In the genomic region with DNA sequence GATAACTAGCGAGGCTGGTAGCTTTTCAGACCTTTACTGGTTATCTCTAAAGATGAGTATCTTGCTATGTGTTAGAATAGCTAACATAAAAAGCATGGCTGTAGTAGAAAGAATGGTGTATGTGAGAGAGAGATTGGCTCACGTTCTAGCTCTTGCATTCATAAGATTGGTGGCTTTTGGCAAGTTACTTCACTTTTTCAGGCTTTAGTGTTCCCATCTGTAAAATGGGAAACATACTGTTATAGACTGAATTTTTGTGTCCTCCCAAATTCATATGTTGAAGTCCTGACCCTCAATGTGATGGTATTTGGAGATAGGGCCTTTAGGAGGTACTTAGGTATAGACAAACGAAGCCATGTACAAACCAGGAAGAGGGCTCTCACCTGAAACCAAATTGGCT, we compare ENCODE assay signal across 27 cellular contexts.
"Had no signal": no experiment of that assay in that cellular context is flagged by ENCODE, and none has a peak within 500 bp of the region (broad histone marks: within the 10 kb centered on the region; RNA-seq: fewer than 3 reads in every experiment).

No MANE protein-coding gene starts in this region.

- DNase-seq: colonic mucosa; cortex of kidney; dermis blood vessel endothelial cell; dorsolateral prefrontal cortex; effector CD4-positive, alpha-beta T cell; effector CD8-positive, alpha-beta T cell; effector memory CD4-positive, alpha-beta T cell; effector memory CD8-positive, alpha-beta T cell; esophagus squamous epithelium; foreskin fibroblast; foreskin keratinocyte; foreskin melanocyte; gastrocnemius medialis; glutamatergic neuron; head of caudate nucleus; heart left ventricle; heart right ventricle had no signal

- H3K27me3 ChIP-seq: colonic mucosa, dorsolateral prefrontal cortex, esophagus muscularis mucosa, esophagus squamous epithelium, foreskin keratinocyte, gastrocnemius medialis, gastroesophageal sphincter, heart left ventricle, heart right ventricle had no signal

- H3K4me1 ChIP-seq: colonic mucosa, esophagus muscularis mucosa, esophagus squamous epithelium, foreskin keratinocyte, gastrocnemius medialis, gastroesophageal sphincter, heart right ventricle had no signal

- H3K27ac Mint-ChIP-seq: dendritic cell treated with granulocyte-macrophage colony-stimulating factor and Interleukin-4, amounts not matched to agents 40 ng/mL and 50 ng/mL, for 4 days; effector memory CD8-positive, alpha-beta T cell had no signal

- H3K27ac ChIP-seq: colonic mucosa, coronary artery, dorsolateral prefrontal cortex, epithelial cell of prostate, esophagus muscularis mucosa, esophagus squamous epithelium, foreskin keratinocyte, gastrocnemius medialis, gastroesophageal sphincter, heart left ventricle, heart right ventricle had no signal

- H3K4me3 Mint-ChIP-seq: dendritic cell treated with granulocyte-macrophage colony-stimulating factor and Interleukin-4, amounts not matched to agents 40 ng/mL and 50 ng/mL, for 4 days; effector memory CD8-positive, alpha-beta T cell had no signal

- H3K27me3 Mint-ChIP-seq: dendritic cell treated with granulocyte-macrophage colony-stimulating factor and Interleukin-4, amounts not matched to agents 40 ng/mL and 50 ng/mL, for 4 days; effector memory CD8-positive, alpha-beta T cell had no signal

- H3K36me3 ChIP-seq: colonic mucosa, esophagus muscularis mucosa, esophagus squamous epithelium, gastrocnemius medialis, gastroesophageal sphincter, heart left ventricle, heart right ventricle had no signal

- FAIRE-seq: colon, endometrium, endothelial cell of umbilical vein, frontal cortex had no signal

- H3K9me3 ChIP-seq: colonic mucosa, esophagus muscularis mucosa, esophagus squamous epithelium, gastrocnemius medialis, gastroesophageal sphincter, heart left ventricle, heart right ventricle had no signal

- H3K4me3 ChIP-seq: colonic mucosa, coronary artery, dorsolateral prefrontal cortex, esophagus muscularis mucosa, esophagus squamous epithelium, gastrocnemius medialis, gastroesophageal sphincter, heart left ventricle, heart right ventricle had no signal

- ATAC-seq: effector memory CD8-positive, alpha-beta T cell; esophagus mucosa; foreskin keratinocyte; gastrocnemius medialis; gastroesophageal sphincter; heart left ventricle; heart right ventricle had no signal
